Comparison of ENCODE assay signal across 7 cellular contexts in the genomic region with DNA sequence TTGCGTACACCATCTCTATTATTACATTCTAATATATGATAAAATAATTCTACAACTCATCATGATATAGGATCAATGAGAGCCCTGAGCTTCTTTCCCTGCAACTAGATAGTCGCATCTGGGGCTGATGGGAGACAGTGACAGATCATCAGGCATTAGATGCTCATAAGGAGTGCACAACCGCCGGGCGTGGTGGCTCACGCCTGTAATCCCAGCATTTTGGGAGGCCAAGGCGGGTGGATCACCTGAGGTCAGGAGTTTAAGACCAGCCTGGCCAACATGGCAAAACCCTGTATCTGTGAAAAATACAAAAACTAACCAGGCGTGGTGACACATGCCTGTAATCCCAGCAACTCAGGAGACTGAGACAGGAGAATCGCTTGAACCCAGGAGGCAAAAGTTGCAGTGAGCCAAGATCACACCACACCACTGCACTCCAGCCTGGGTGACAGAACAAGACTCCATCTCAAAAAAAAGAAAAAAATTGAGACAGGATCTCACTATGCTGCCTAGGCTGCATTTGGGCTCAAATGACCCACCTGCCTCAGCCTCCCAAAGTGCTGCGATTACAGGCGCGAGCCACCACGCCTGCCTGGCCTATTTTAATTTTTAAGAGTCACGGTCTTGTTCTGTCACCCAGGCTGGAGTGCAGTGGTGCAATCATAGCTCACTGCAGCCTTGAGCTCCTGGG. TPM values are rescaled to one million over a fixed set of nuclear protein-coding genes. Genes with fewer than 3 reads are reported as not detected.
DNase-seq lines count a peak whose midpoint lies in the region; ATAC-seq and TF ChIP-seq lines count a peak whose summit lies in the region.
"Not testable (repeated sequence)": the region's sequence is repeated elsewhere in the genome, so short reads cannot be mapped to it uniquely, and the experiment has no call there.

No MANE protein-coding gene starts in this region.

- not testable (repeated sequence) for H3K4me2 ChIP-seq in IMR-90 (ENCODE audit: low read depth, low read length); neural progenitor cell

- not testable (repeated sequence) for H3K4me1 ChIP-seq in IMR-90 (ENCODE audit: control insufficient read depth, insufficient read depth, low read length)
- peaks cover 11% of the 10 kb centered on the region for H3K4me1 ChIP-seq in cardiac muscle cell (ENCODE audit: low read depth)
- H3K4me1 ChIP-seq in neural progenitor cell: peaks cover 20% of the 10 kb centered on the region

- not testable (repeated sequence) for TF ChIP-seq POLR2A in IMR-90 (IDR thresholded peaks at IDR 0.05; ENCODE audit: low read depth, low read length)

- H3K18ac ChIP-seq in IMR-90 (ENCODE audit: low read depth, low read length): not testable (repeated sequence)

- dilution Hi-C loops in IMR-90 (cut with HindIII; ENCODE audit: low sequenced_read_pairs, unreplicated experiment): not testable (repeated sequence)

- H3K36me3 ChIP-seq in IMR-90 (ENCODE audit: control insufficient read depth, insufficient read depth, low read length): peaks cover 38% of the 10 kb centered on the region
- H3K36me3 ChIP-seq in cardiac muscle cell: peaks cover 38% of the 10 kb centered on the region
- not testable (repeated sequence) for H3K36me3 ChIP-seq in neural progenitor cell

- H2BK20ac ChIP-seq in IMR-90 (ENCODE audit: low read depth, low read length): not testable (repeated sequence)

- H3K14ac ChIP-seq in IMR-90 (replicated peaks; ENCODE audit: low read depth, low read length): not testable (repeated sequence)

- H4K20me1 ChIP-seq in IMR-90 (ENCODE audit: insufficient read depth, low read length) (peaks cover 68% of the 10 kb centered on the region), neural progenitor cell (ENCODE audit: low read depth) (peaks cover 53% of the 10 kb centered on the region)

- not testable (repeated sequence) for H2AK5ac ChIP-seq in IMR-90 (ENCODE audit: low read depth, low read length)

- not testable (repeated sequence) for BruUV-seq in IMR-90 (replicated peaks; lab: Mats Ljungman, UMichigan)

- H2AFZ ChIP-seq in IMR-90 (replicated peaks; ENCODE audit: low read length, poor library complexity); neural progenitor cell (replicated peaks): not testable (repeated sequence)

- H3K4ac ChIP-seq in IMR-90 (ENCODE audit: low read depth, low read length): not testable (repeated sequence)

- peaks cover 34% of the 10 kb centered on the region for H3K4me1 Mint-ChIP-seq in T-helper 17 cell
- H3K4me1 Mint-ChIP-seq in neural progenitor cell: peaks cover 26% of the 10 kb centered on the region

- not testable (repeated sequence) for H3K27me3 ChIP-seq in IMR-90 (ENCODE audit: control insufficient read depth, insufficient read depth, low read length); cardiac muscle cell; neural progenitor cell

- H3K79me2 ChIP-seq in neural progenitor cell (ENCODE audit: low read depth): peaks cover 33% of the 10 kb centered on the region

- H3K9me3 ChIP-seq in IMR-90 (ENCODE audit: control insufficient read depth, insufficient read depth, low read length); T-helper 17 cell (ENCODE audit: control insufficient read depth, low read length, poor library complexity, severe bottlenecking); cardiac muscle cell (ENCODE audit: low read depth); neural progenitor cell (ENCODE audit: low read depth): not testable (repeated sequence)

- H2BK120ac ChIP-seq in IMR-90 (ENCODE audit: low read depth, low read length): not testable (repeated sequence)

- H4K8ac ChIP-seq in IMR-90 (ENCODE audit: low read depth in 2 of 2, low read length in 2 of 2): not testable (repeated sequence)

- peaks cover 18% of the 10 kb centered on the region for H3K36me3 Mint-ChIP-seq in T-helper 17 cell (ENCODE audit: low read depth)
- peaks cover 42% of the 10 kb centered on the region for H3K36me3 Mint-ChIP-seq in neural progenitor cell

- H3K23ac ChIP-seq in IMR-90 (ENCODE audit: low read depth, low read length): not testable (repeated sequence)

- H3K27me3 Mint-ChIP-seq in T-helper 17 cell: not testable (repeated sequence)
- peaks cover 59% of the 10 kb centered on the region for H3K27me3 Mint-ChIP-seq in neural progenitor cell (ENCODE audit: insufficient read depth, low read depth)

- POLR2A ChIA-PET in IMR-90 (lab: Charles Lee; ENCODE audit: unreplicated experiment): interaction anchor here (0.6 to 1.7 kb wide), 7 partner anchors 9 to 141 kb away, joined by 3 to 4 read pairs (median 3); no protein-coding TSS in a partner anchor

- H3K4me3 Mint-ChIP-seq in T-helper 17 cell (peak overlapping the region; percentile 98), neural progenitor cell (peak overlapping the region; percentile 94)

- not testable (repeated sequence) for TF ChIP-seq CTCF in IMR-90 (conservative IDR thresholded peaks at IDR 0.05; ENCODE audit: low read depth, low read length); cardiac muscle cell (IDR thresholded peaks at IDR 0.05; ENCODE audit: low read depth, low read length); neural progenitor cell (IDR thresholded peaks at IDR 0.05)

- CTCF ChIA-PET in IMR-90 (lab: Yijun Ruan, JAX): interaction anchor here (0.8 kb wide), 1 partner anchor 34 kb away, joined by 3 read pairs; no protein-coding TSS in a partner anchor

- DNase-seq in EH (ENCODE audit: low read depth): peak; percentile 66
- DNase-seq in IMR-90; T-helper 17 cell; neural progenitor cell (ENCODE audit: low spot score): not testable (repeated sequence)
- DNase-seq in activated T-cell treated with anti-CD3 and anti-CD28 coated beads, Interleukin-2, amount 50 U/mL, for 48 hours: peak; percentile 55 to 65
- peak; percentile 39 for DNase-seq in central memory CD4-positive, alpha-beta T cell
- DNase-seq in cardiac muscle cell (ENCODE audit: low read depth in 1 of 2, low spot score in 1 of 2): peak in 1 of 2 donors; percentile 62

- not testable (repeated sequence) for H3K9ac ChIP-seq in IMR-90 (ENCODE audit: low read depth, low read length); neural progenitor cell

- not testable (repeated sequence) for H3K9me1 ChIP-seq in IMR-90 (ENCODE audit: insufficient read depth, low read length)

- in situ Hi-C loops in IMR-90 (cut with MboI; ENCODE audit: low sequenced_read_pairs): not testable (repeated sequence)

- H2BK15ac ChIP-seq in IMR-90 (ENCODE audit: low read depth, low read length): not testable (repeated sequence)

- H4K5ac ChIP-seq in IMR-90 (ENCODE audit: low read depth, low read length): not testable (repeated sequence)

- H4K91ac ChIP-seq in IMR-90 (ENCODE audit: insufficient read depth, low read depth, low read length): not testable (repeated sequence)

- peaks cover 73% of the 10 kb centered on the region for H3F3A ChIP-seq in neural progenitor cell (ENCODE audit: low read depth)

- not testable (repeated sequence) for H3K27ac ChIP-seq in IMR-90 (ENCODE audit: insufficient read depth, low read length); neural progenitor cell
- H3K27ac ChIP-seq in cardiac muscle cell: peak overlapping the region; percentile 37

- H2AK9ac ChIP-seq in IMR-90 (replicated peaks; ENCODE audit: low read depth, low read length, poor library complexity): not testable (repeated sequence)

- not testable (repeated sequence) for TF ChIP-seq RAD21 in IMR-90 (IDR thresholded peaks at IDR 0.05; ENCODE audit: low read length)

- WGBS in IMR-90 (ENCODE audit: extremely low coverage in 2 of 2, insufficient read length in 1 of 2), 2 experiments: 69% methylated on average over 5 of the region's 14 CpGs; no CpG with 5 or more reads in 1 of the 2 experiments

- H3K4me3 ChIP-seq in IMR-90 (ENCODE audit: insufficient read depth, low read depth, low read length); cardiac muscle cell; neural progenitor cell: not testable (repeated sequence)

- intact Hi-C loops in IMR-90 (cut with micrococcal nuclease): not testable (repeated sequence)

- H3K79me1 ChIP-seq in IMR-90 (ENCODE audit: low read depth in 1 of 2, low read length in 2 of 2): peaks cover 0 to 27% of the 10 kb centered on the region in 2 experiments; a peak in 2 of 4 replicates

- H3K9me3 Mint-ChIP-seq in neural progenitor cell: peaks cover 12% of the 10 kb centered on the region

- H3K56ac ChIP-seq in IMR-90 (ENCODE audit: extremely low read depth, insufficient read depth, low read length): not testable (repeated sequence)

- not testable (repeated sequence) for H2BK5ac ChIP-seq in IMR-90 (ENCODE audit: low read depth, low read length, poor library complexity, severe bottlenecking)

- peak overlapping the region; percentile 98 for H3K27ac Mint-ChIP-seq in T-helper 17 cell
- H3K27ac Mint-ChIP-seq in neural progenitor cell: not testable (repeated sequence)

- peak; percentile 4 for ATAC-seq in IMR-90 (ENCODE audit: low read depth)
- ATAC-seq in T-helper 17 cell: not testable (repeated sequence)

RNA-seq across cellular contexts. Expression of a gene that starts 5.7 kb away (rescaled TPM):
- total RNA-seq in IMR-90 (2012; rRNA removed): 7,721 and 7,727 TPM in 2 replicates
- 9,060 and 9,985 TPM in 2 replicates for polyA plus RNA-seq in IMR-90 (2012; rRNA removed)
- polyA plus RNA-seq in IMR-90 (2012; cell fraction: cytosol; rRNA removed): 16,337 and 21,423 TPM in 2 replicates
- 3,466 and 15,446 TPM in 2 replicates for polyA plus RNA-seq in IMR-90 (2012; cell fraction: nucleus; rRNA removed; ENCODE audit: low replicate concordance)
- total RNA-seq in T-helper 17 cell: 1,000 to 10,000 TPM; 3,656 to 4,118 TPM
- 2,248 and 2,483 TPM in 2 replicates for total RNA-seq in cardiac muscle cell
- 2,826 and 3,628 TPM in 2 replicates for polyA plus RNA-seq in cardiac muscle cell
- 1,381 and 2,318 TPM in 2 replicates for total RNA-seq in neural progenitor cell (ENCODE audit: low replicate concordance)

RNA-seq across cellular contexts. Expression of a gene that starts 11.1 kb away (rescaled TPM):
- total RNA-seq in IMR-90 (2012; rRNA removed) (2.0 and 2.2 TPM in 2 replicates), T-helper 17 cell (1 to 10 TPM; 9.7 TPM), cardiac muscle cell (10.0 and 11.4 TPM in 2 replicates), neural progenitor cell (ENCODE audit: low replicate concordance) (3.3 and 6.7 TPM in 2 replicates)
- polyA plus RNA-seq in IMR-90 (2012; rRNA removed) (6.4 and 8.7 TPM in 2 replicates), cardiac muscle cell (5.1 and 8.3 TPM in 2 replicates)
- polyA plus RNA-seq in IMR-90 (2012; cell fraction: cytosol; rRNA removed): 3.8 and 7.0 TPM in 2 replicates
- polyA plus RNA-seq in IMR-90 (2012; cell fraction: nucleus; rRNA removed; ENCODE audit: low replicate concordance): 7.2 and 21.7 TPM in 2 replicates
